ENCODE assay signal across 1 cellular context in the genomic region with DNA sequence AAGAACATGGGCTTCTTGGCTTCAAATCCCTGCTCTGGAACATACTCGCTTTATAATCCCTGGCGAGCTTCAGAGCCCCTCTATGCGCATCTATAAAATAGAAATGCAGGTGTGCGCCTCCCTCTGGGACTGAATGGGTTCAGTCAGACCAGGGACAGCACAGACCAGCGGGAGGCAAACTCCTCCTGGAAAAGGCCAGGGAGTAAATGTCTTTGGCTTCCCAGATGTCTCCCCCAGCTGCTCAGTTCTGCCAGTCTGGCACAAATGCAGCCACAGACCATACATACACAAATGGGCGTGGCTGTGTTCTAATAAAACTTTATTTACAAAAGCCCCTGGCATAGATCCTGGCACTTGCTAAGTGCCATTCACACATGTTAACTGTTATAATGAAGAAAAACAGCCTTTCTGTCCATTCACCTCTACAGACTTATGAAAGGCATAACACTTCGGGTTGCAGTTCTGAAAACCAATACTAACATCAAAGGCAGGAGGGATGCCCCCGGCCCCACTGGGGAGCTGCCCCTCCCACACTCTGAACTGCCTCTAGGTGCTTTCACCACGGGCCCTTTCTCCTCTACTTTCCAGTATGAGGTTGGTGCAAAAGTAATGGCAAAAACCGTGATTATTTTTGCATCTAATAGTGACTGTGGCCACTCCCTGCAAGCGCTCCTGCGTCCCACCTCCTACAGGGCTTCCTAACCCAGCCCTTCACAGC.
TF ChIP-seq lines count a peak whose summit lies in the region.

No MANE protein-coding gene starts in this region.

TF ChIP-seq in GM12878, 131 proteins besides CTCF, POLR2A, EP300 and RAD21 (continued from another document):
- TF ChIP-seq, protein P1, sequence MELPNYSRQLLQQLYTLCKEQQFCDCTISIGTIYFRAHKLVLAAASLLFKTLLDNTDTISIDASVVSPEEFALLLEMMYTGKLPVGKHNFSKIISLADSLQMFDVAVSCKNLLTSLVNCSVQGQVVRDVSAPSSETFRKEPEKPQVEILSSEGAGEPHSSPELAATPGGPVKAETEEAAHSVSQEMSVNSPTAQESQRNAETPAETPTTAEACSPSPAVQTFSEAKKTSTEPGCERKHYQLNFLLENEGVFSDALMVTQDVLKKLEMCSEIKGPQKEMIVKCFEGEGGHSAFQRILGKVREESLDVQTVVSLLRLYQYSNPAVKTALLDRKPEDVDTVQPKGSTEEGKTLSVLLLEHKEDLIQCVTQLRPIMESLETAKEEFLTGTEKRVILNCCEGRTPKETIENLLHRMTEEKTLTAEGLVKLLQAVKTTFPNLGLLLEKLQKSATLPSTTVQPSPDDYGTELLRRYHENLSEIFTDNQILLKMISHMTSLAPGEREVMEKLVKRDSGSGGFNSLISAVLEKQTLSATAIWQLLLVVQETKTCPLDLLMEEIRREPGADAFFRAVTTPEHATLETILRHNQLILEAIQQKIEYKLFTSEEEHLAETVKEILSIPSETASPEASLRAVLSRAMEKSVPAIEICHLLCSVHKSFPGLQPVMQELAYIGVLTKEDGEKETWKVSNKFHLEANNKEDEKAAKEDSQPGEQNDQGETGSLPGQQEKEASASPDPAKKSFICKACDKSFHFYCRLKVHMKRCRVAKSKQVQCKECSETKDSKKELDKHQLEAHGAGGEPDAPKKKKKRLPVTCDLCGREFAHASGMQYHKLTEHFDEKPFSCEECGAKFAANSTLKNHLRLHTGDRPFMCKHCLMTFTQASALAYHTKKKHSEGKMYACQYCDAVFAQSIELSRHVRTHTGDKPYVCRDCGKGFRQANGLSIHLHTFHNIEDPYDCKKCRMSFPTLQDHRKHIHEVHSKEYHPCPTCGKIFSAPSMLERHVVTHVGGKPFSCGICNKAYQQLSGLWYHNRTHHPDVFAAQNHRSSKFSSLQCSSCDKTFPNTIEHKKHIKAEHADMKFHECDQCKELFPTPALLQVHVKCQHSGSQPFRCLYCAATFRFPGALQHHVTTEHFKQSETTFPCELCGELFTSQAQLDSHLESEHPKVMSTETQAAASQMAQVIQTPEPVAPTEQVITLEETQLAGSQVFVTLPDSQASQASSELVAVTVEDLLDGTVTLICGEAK (IDR thresholded peaks at IDR 0.05; ENCODE audit: borderline replicate concordance) = peak; percentile 96
- TF ChIP-seq NFYA (IDR thresholded peaks at IDR 0.05; ENCODE audit: borderline replicate concordance, low read depth, low read length) = no peak
- no peak for TF ChIP-seq KAT2A (conservative IDR thresholded peaks at IDR 0.05; ENCODE audit: control insufficient read depth, low read depth, low read length)
- TF ChIP-seq IKZF2 (IDR thresholded peaks at IDR 0.05) = peak in 1 of 2 experiments; percentile 11; a peak in 1 of 4 replicates
- no peak for TF ChIP-seq ZNF274 (IDR thresholded peaks at IDR 0.05; ENCODE audit: insufficient read depth, insufficient read length)
- no peak for TF ChIP-seq LARP7 (IDR thresholded peaks at IDR 0.05)
- no peak for TF ChIP-seq YY1 (IDR thresholded peaks at IDR 0.05; ENCODE audit: low read depth, low read length)
- TF ChIP-seq EGR1 (IDR thresholded peaks at IDR 0.05; ENCODE audit: borderline replicate concordance in 1 of 2, low read depth in 2 of 2, low read length in 2 of 2) = no peak
- no peak for TF ChIP-seq RB1 (IDR thresholded peaks at IDR 0.05; ENCODE audit: borderline replicate concordance)
- no peak for TF ChIP-seq BMI1 (IDR thresholded peaks at IDR 0.05; ENCODE audit: borderline replicate concordance)
- peak; percentile 32; the same call in 1 of the 2 replicates for TF ChIP-seq MTA2 (IDR thresholded peaks at IDR 0.05; ENCODE audit: low read depth)
- no peak for TF ChIP-seq SMAD5 (IDR thresholded peaks at IDR 0.05; ENCODE audit: low read depth)
- no peak for TF ChIP-seq ASH2L (IDR thresholded peaks at IDR 0.05; ENCODE audit: borderline replicate concordance, low read depth)
- no peak for TF ChIP-seq SREBF1 (IDR thresholded peaks at IDR 0.05; ENCODE audit: low read length)
- TF ChIP-seq CHD1 (IDR thresholded peaks at IDR 0.05; ENCODE audit: low read depth, low read length) = no peak
- TF ChIP-seq, protein P2, sequence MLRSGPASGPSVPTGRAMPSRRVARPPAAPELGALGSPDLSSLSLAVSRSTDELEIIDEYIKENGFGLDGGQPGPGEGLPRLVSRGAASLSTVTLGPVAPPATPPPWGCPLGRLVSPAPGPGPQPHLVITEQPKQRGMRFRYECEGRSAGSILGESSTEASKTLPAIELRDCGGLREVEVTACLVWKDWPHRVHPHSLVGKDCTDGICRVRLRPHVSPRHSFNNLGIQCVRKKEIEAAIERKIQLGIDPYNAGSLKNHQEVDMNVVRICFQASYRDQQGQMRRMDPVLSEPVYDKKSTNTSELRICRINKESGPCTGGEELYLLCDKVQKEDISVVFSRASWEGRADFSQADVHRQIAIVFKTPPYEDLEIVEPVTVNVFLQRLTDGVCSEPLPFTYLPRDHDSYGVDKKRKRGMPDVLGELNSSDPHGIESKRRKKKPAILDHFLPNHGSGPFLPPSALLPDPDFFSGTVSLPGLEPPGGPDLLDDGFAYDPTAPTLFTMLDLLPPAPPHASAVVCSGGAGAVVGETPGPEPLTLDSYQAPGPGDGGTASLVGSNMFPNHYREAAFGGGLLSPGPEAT (IDR thresholded peaks at IDR 0.05; ENCODE audit: low read depth) = peak; percentile 31; the same call in 1 of the 2 replicates
- TF ChIP-seq RAD51 (IDR thresholded peaks at IDR 0.05) = no peak
- no peak for TF ChIP-seq TAF1 (IDR thresholded peaks at IDR 0.05; ENCODE audit: borderline replicate concordance, low read depth, low read length)
- no peak for TF ChIP-seq CBX3 (IDR thresholded peaks at IDR 0.05; ENCODE audit: borderline replicate concordance, low read depth)
- no peak for TF ChIP-seq RCOR1 (conservative IDR thresholded peaks at IDR 0.05; ENCODE audit: low read depth, low read length)
- TF ChIP-seq, protein P3, sequence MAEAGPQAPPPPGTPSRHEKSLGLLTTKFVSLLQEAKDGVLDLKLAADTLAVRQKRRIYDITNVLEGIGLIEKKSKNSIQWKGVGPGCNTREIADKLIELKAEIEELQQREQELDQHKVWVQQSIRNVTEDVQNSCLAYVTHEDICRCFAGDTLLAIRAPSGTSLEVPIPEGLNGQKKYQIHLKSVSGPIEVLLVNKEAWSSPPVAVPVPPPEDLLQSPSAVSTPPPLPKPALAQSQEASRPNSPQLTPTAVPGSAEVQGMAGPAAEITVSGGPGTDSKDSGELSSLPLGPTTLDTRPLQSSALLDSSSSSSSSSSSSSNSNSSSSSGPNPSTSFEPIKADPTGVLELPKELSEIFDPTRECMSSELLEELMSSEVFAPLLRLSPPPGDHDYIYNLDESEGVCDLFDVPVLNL (IDR thresholded peaks at IDR 0.05; ENCODE audit: low read depth, low read length) = no peak
- TF ChIP-seq SIX5 (IDR thresholded peaks at IDR 0.05; ENCODE audit: low read depth, low read length, severe bottlenecking) = no peak
- TF ChIP-seq, protein P4, sequence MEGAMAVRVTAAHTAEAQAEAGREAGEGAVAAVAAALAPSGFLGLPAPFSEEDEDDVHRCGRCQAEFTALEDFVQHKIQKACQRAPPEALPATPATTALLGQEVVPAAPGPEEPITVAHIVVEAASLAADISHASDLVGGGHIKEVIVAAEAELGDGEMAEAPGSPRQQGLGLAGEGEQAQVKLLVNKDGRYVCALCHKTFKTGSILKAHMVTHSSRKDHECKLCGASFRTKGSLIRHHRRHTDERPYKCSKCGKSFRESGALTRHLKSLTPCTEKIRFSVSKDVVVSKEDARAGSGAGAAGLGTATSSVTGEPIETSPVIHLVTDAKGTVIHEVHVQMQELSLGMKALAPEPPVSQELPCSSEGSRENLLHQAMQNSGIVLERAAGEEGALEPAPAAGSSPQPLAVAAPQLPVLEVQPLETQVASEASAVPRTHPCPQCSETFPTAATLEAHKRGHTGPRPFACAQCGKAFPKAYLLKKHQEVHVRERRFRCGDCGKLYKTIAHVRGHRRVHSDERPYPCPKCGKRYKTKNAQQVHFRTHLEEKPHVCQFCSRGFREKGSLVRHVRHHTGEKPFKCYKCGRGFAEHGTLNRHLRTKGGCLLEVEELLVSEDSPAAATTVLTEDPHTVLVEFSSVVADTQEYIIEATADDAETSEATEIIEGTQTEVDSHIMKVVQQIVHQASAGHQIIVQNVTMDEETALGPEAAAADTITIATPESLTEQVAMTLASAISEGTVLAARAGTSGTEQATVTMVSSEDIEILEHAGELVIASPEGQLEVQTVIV (IDR thresholded peaks at IDR 0.05; ENCODE audit: borderline replicate concordance, partially characterized antibody) = no peak
- TF ChIP-seq ESRRA (IDR thresholded peaks at IDR 0.05; ENCODE audit: low read length) = no peak
- no peak for TF ChIP-seq SMARCA5 (IDR thresholded peaks at IDR 0.05)
- TF ChIP-seq GATAD2B (conservative IDR thresholded peaks at IDR 0.05; ENCODE audit: low read depth) = 0 out of 2 replicates have a peak, but pooled peaks have one; percentile 28
- no peak for TF ChIP-seq SUZ12 (IDR thresholded peaks at IDR 0.05; ENCODE audit: unreplicated experiment)
- TF ChIP-seq CREM (IDR thresholded peaks at IDR 0.05; ENCODE audit: low read depth) = no peak
- no peak for TF ChIP-seq TBL1XR1 (IDR thresholded peaks at IDR 0.05; ENCODE audit: low read depth, low read length)
- TF ChIP-seq, protein P5, sequence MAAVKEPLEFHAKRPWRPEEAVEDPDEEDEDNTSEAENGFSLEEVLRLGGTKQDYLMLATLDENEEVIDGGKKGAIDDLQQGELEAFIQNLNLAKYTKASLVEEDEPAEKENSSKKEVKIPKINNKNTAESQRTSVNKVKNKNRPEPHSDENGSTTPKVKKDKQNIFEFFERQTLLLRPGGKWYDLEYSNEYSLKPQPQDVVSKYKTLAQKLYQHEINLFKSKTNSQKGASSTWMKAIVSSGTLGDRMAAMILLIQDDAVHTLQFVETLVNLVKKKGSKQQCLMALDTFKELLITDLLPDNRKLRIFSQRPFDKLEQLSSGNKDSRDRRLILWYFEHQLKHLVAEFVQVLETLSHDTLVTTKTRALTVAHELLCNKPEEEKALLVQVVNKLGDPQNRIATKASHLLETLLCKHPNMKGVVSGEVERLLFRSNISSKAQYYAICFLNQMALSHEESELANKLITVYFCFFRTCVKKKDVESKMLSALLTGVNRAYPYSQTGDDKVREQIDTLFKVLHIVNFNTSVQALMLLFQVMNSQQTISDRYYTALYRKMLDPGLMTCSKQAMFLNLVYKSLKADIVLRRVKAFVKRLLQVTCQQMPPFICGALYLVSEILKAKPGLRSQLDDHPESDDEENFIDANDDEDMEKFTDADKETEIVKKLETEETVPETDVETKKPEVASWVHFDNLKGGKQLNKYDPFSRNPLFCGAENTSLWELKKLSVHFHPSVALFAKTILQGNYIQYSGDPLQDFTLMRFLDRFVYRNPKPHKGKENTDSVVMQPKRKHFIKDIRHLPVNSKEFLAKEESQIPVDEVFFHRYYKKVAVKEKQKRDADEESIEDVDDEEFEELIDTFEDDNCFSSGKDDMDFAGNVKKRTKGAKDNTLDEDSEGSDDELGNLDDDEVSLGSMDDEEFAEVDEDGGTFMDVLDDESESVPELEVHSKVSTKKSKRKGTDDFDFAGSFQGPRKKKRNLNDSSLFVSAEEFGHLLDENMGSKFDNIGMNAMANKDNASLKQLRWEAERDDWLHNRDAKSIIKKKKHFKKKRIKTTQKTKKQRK (IDR thresholded peaks at IDR 0.05; ENCODE audit: low read depth, low read length) = no peak
- no peak for TF ChIP-seq FOXK2 (IDR thresholded peaks at IDR 0.05)
- TF ChIP-seq, protein P6, sequence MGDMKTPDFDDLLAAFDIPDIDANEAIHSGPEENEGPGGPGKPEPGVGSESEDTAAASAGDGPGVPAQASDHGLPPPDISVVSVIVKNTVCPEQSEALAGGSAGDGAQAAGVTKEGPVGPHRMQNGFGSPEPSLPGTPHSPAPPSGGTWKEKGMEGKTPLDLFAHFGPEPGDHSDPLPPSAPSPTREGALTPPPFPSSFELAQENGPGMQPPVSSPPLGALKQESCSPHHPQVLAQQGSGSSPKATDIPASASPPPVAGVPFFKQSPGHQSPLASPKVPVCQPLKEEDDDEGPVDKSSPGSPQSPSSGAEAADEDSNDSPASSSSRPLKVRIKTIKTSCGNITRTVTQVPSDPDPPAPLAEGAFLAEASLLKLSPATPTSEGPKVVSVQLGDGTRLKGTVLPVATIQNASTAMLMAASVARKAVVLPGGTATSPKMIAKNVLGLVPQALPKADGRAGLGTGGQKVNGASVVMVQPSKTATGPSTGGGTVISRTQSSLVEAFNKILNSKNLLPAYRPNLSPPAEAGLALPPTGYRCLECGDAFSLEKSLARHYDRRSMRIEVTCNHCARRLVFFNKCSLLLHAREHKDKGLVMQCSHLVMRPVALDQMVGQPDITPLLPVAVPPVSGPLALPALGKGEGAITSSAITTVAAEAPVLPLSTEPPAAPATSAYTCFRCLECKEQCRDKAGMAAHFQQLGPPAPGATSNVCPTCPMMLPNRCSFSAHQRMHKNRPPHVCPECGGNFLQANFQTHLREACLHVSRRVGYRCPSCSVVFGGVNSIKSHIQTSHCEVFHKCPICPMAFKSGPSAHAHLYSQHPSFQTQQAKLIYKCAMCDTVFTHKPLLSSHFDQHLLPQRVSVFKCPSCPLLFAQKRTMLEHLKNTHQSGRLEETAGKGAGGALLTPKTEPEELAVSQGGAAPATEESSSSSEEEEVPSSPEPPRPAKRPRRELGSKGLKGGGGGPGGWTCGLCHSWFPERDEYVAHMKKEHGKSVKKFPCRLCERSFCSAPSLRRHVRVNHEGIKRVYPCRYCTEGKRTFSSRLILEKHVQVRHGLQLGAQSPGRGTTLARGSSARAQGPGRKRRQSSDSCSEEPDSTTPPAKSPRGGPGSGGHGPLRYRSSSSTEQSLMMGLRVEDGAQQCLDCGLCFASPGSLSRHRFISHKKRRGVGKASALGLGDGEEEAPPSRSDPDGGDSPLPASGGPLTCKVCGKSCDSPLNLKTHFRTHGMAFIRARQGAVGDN (IDR thresholded peaks at IDR 0.05) = no peak
- TF ChIP-seq TARDBP (IDR thresholded peaks at IDR 0.05; ENCODE audit: borderline replicate concordance) = no peak
- TF ChIP-seq NBN (IDR thresholded peaks at IDR 0.05) = 0 out of 2 replicates have a peak, but pooled peaks have one; percentile 30
- no peak for TF ChIP-seq HDGF (IDR thresholded peaks at IDR 0.05)
- no peak for TF ChIP-seq NFIC (IDR thresholded peaks at IDR 0.05; ENCODE audit: low read depth, low read length)
- TF ChIP-seq, protein P7, sequence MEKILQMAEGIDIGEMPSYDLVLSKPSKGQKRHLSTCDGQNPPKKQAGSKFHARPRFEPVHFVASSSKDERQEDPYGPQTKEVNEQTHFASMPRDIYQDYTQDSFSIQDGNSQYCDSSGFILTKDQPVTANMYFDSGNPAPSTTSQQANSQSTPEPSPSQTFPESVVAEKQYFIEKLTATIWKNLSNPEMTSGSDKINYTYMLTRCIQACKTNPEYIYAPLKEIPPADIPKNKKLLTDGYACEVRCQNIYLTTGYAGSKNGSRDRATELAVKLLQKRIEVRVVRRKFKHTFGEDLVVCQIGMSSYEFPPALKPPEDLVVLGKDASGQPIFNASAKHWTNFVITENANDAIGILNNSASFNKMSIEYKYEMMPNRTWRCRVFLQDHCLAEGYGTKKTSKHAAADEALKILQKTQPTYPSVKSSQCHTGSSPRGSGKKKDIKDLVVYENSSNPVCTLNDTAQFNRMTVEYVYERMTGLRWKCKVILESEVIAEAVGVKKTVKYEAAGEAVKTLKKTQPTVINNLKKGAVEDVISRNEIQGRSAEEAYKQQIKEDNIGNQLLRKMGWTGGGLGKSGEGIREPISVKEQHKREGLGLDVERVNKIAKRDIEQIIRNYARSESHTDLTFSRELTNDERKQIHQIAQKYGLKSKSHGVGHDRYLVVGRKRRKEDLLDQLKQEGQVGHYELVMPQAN (conservative IDR thresholded peaks at IDR 0.05) = no peak
TF ChIP-seq in GM12878: peak in this region for 11.
